In the genomic region with DNA sequence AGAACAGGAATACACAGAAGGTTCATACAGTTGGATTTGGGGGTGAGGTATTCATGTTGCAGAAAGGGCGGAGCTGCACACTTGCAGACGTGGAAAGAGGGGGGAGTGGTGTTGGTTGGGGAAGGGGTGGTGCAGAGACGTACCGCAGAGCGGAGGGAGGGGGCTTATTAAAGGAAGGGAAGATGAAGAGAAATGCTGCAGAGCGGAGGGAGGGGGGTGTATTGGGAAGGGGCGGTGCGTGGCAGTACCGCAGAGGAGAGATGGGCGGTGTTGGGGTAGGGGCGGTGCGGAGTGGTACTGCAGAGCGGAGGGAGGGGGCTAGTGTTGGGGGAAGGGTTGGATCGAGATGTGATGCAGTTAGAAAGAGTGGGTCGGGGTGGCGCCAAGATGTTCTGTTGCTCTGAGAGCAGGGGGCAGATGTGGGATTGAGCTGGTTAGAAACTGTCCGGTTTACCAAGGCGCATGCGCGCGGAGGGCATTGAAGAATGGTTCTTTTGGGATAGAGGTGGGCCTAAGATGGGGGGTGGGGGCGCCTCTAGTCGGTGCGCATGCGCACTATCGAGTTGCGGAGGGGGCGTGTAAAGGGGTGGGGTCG, we compare ENCODE assay signal across 1 cellular context.
TF ChIP-seq lines count a peak whose summit lies in the region.

No MANE protein-coding gene starts in this region.

TF ChIP-seq in HepG2, 621 proteins besides CTCF, POLR2A, EP300 and RAD21 (continued from another document):
- TF ChIP-seq, protein P1, sequence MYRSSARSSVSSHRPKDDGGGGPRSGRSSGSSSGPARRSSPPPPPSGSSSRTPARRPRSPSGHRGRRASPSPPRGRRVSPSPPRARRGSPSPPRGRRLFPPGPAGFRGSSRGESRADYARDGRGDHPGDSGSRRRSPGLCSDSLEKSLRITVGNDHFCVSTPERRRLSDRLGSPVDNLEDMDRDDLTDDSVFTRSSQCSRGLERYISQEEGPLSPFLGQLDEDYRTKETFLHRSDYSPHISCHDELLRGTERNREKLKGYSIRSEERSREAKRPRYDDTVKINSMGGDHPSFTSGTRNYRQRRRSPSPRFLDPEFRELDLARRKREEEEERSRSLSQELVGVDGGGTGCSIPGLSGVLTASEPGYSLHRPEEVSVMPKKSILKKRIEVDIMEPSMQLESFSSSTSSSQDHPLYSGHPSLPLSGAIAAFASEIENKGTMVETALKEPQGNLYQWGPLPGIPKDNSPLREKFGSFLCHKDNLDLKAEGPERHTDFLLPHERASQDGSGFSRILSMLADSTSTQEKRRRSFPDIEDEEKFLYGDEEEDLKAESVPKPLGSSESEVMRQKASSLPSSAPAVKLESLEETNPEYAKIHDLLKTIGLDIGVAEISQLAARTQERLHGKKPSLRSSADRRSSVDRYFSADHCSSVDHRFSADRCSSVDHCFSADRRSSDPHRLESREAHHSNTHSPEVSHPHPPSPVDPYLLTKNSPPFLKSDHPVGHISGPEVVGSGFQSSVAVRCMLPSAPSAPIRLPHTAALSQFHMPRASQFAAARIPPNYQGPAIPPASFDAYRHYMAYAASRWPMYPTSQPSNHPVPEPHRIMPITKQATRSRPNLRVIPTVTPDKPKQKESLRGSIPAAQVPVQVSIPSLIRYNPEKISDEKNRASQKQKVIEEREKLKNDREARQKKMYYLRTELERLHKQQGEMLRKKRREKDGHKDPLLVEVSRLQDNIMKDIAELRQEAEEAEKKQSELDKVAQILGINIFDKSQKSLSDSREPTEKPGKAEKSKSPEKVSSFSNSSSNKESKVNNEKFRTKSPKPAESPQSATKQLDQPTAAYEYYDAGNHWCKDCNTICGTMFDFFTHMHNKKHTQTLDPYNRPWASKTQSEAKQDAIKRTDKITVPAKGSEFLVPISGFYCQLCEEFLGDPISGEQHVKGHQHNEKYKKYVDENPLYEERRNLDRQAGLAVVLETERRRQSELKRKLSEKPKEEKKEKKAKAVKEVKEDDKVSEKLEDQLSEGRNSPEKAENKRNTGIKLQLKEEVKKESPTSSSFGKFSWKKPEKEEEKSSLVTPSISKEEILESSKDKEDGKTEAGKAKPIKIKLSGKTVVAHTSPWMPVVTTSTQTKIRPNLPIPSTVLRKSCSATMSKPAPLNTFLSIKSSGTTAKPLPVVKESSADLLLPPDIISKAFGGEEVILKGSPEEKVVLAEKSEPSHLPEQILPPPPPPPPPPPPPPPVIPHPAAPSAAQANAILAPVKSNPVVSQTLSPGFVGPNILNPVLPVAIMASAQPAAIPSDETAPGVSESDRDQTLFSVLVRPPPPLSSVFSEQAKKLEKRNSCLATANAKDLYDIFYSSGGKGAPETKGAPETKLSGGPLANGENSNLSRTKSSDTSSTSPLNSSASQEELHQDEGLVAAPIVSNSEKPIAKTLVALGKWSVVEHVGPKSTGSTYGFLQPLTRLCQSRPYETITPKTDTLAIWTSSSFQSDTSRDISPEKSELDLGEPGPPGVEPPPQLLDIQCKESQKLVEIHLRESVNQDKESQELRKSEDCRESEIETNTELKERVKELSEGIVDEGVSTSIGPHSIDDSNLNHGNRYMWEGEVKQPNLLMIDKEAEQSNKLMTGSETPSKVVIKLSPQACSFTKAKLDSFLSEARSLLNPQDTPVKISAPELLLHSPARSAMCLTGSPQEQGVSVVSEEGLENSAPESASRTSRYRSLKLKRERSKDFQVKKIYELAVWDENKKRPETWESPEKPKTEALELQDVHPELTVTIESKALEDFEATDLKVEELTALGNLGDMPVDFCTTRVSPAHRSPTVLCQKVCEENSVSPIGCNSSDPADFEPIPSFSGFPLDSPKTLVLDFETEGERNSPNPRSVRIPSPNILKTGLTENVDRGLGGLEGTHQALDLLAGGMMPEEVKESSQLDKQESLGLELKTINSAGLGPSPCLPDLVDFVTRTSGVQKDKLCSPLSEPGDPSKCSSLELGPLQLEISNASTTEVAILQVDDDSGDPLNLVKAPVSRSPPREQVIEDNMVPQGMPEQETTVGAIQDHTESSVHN (CRISPR knock-in tag; IDR thresholded peaks at IDR 0.05) = no peak
